ENCODE assay signal across 17 cellular contexts in genomic region chr4:111494971-111495370, GRCh38.
"Had no signal": no experiment of that assay in that cellular context is flagged by ENCODE, and none has a peak within 500 bp of the region (broad histone marks: within the 10 kb centered on the region; RNA-seq: fewer than 3 reads in every experiment).

No MANE protein-coding gene starts in this region.

- H3K27ac ChIP-seq: gastrocnemius medialis, heart right ventricle, tibial artery had no signal

- H3K4me3 ChIP-seq: gastrocnemius medialis, heart right ventricle, tibial artery had no signal

- H3K27me3 ChIP-seq: gastrocnemius medialis, heart right ventricle, tibial artery had no signal

- ATAC-seq: activated naive CD8-positive, alpha-beta T cell treated with anti-CD3 and anti-CD28 coated beads, Interleukin-2, amount 50 U/mL, for 24 hours; activated T-helper 17 cell treated with anti-CD3 and anti-CD28 coated beads, Interleukin-2, amount 50 U/mL, for 72 hours; gastrocnemius medialis; heart right ventricle; left lobe of liver; natural killer cell treated with Interleukin-12 subunit alpha and Interleukin-12 subunit beta and Interleukin-15 and Interleukin-18, amount 100 ng/mL, for 72 hours had no signal

- H3K36me3 ChIP-seq: gastrocnemius medialis, heart right ventricle, tibial artery had no signal

- DNase-seq: activated CD4-positive, alpha-beta T cell treated with anti-CD3 and anti-CD28 coated beads, Interleukin-2, amount 10 ng/mL, durations not matched to agents 7 days and 5 days; activated CD4-positive, CD25-positive, alpha-beta regulatory T cell; activated CD8-positive, alpha-beta memory T cell treated with anti-CD3 and anti-CD28 coated beads for 24 hours; activated naive CD4-positive, alpha-beta T cell treated with anti-CD3 and anti-CD28 coated beads for 36 hours; activated naive CD8-positive, alpha-beta T cell treated with anti-CD3 and anti-CD28 coated beads, Interleukin-2, amount 50 U/mL, for 24 hours; cortex of kidney; effector memory CD4-positive, alpha-beta T cell; gastrocnemius medialis; heart right ventricle; islet precursor cell; posterior cingulate gyrus; stimulated activated CD4-positive, alpha-beta T cell treated with anti-CD3 and anti-CD28 coated beads, Interleukin-4, amount 100 ng/mL, for 24 hours; stimulated activated naive CD4-positive, alpha-beta T cell; tibial artery had no signal

- H3K9me3 ChIP-seq: gastrocnemius medialis, heart right ventricle, tibial artery had no signal

- H3K4me1 ChIP-seq: gastrocnemius medialis, heart right ventricle, tibial artery had no signal
